14 cellular contexts compared by ENCODE assay signal in genomic region chr22:31681625-31682345, GRCh38. TPM values are rescaled to one million over a fixed set of nuclear protein-coding genes. Genes with fewer than 3 reads are reported as not detected.
DNase-seq lines count a peak whose midpoint lies in the region; ATAC-seq and TF ChIP-seq lines count a peak whose summit lies in the region.
"Had no signal": no experiment of that assay in that cellular context is flagged by ENCODE, and none has a peak within 500 bp of the region (broad histone marks: within the 10 kb centered on the region; RNA-seq: fewer than 3 reads in every experiment).

No MANE protein-coding gene starts in this region.

- ATAC-seq in GM21529 (IDR thresholded peaks at IDR 0.05; ENCODE audit: unreplicated experiment): no peak
- no peak for ATAC-seq in GM19397 (IDR thresholded peaks at IDR 0.05; ENCODE audit: unreplicated experiment)

- CTCF ChIA-PET in SK-N-SH (lab: Yijun Ruan, JAX): interaction anchor here (0.7 to 1.5 kb wide), 5 partner anchors 9 to 414 kb away, joined by 3 to 5 read pairs (median 3); no protein-coding TSS in a partner anchor

- no peaks in the 10 kb centered on the region for H3K27me3 ChIP-seq in SK-N-SH (ENCODE audit: insufficient read depth)
- H3K27me3 ChIP-seq in esophagus squamous epithelium: no peaks in the 10 kb centered on the region
- H3K27me3 ChIP-seq in ovary: no peaks in the 10 kb centered on the region
- H3K27me3 ChIP-seq: cardiac muscle cell, spleen had no signal

- POLR2A ChIA-PET in SK-N-SH (lab: Yijun Ruan, JAX): no interaction called here

- H3K27ac ChIP-seq in SK-N-SH (ENCODE audit: low read depth in 2 of 2, low read length in 1 of 2): peak overlapping the region; percentile 60 to 86; a peak in 3 of 4 replicates
- H3K27ac ChIP-seq in esophagus squamous epithelium: peak overlapping the region; percentile 25 to 82 (median 50)
- H3K27ac ChIP-seq in ovary: peak overlapping the region in 1 of 2 donors; percentile 60
- H3K27ac ChIP-seq: cardiac muscle cell had no signal

- no peaks in the 10 kb centered on the region for H4K20me1 ChIP-seq in SK-N-SH (ENCODE audit: insufficient read depth)

- no peaks in the 10 kb centered on the region for H3K9me2 ChIP-seq in SK-N-SH

- H2AFZ ChIP-seq in SK-N-SH (ENCODE audit: low read depth): 0 out of 2 replicates have a peak overlapping the region, but pooled peaks have one; percentile 14

- no peaks in the 10 kb centered on the region for H3K79me2 ChIP-seq in SK-N-SH (ENCODE audit: insufficient read depth)

- TF ChIP-seq EP300 in SK-N-SH (IDR thresholded peaks at IDR 0.05; ENCODE audit: borderline replicate concordance in 1 of 2, low read depth in 1 of 2, low read length in 1 of 2) (no peak), ovary (IDR thresholded peaks at IDR 0.05) (no peak)

- H3K36me3 ChIP-seq in SK-N-SH (replicated peaks in 1 of 2; ENCODE audit: control insufficient read depth in 1 of 2, insufficient read depth in 2 of 2, low read length in 1 of 2): peaks cover 22% of the 10 kb centered on the region in 2 experiments
- H3K36me3 ChIP-seq in esophagus squamous epithelium: peaks cover 0 to 34% (median 3%) of the 10 kb centered on the region in 3 donors
- H3K36me3 ChIP-seq in ovary: no peaks in the 10 kb centered on the region

- H3K4me3 ChIP-seq in AG09309 (ENCODE audit: control insufficient read depth, low read depth, low read length) (no peak overlapping the region), SK-N-SH (ENCODE audit: low read depth in 2 of 2, low read length in 1 of 2) (no peak overlapping the region), esophagus squamous epithelium (no peak overlapping the region), ovary (no peak overlapping the region)
- H3K4me3 ChIP-seq: cardiac muscle cell, lung, spleen had no signal

- TF ChIP-seq CTCF in AG09309 (IDR thresholded peaks at IDR 0.05; ENCODE audit: control insufficient read depth, insufficient read depth, low read depth, low read length, missing control alignments) (no peak), SK-N-SH (IDR thresholded peaks at IDR 0.05) (no peak), esophagus squamous epithelium (IDR thresholded peaks at IDR 0.05) (no peak), ovary (IDR thresholded peaks at IDR 0.05) (no peak)

- H3K9ac ChIP-seq in SK-N-SH: peak overlapping the region; percentile 34; the same call in 1 of the 2 replicates

- peaks cover 41% of the 10 kb centered on the region for H3F3A ChIP-seq in SK-N-SH (replicated peaks; ENCODE audit: insufficient read depth)

- H3K4me1 ChIP-seq in SK-N-SH (ENCODE audit: control insufficient read depth in 1 of 2, insufficient read depth in 2 of 2, low read depth in 1 of 2, low read length in 1 of 2) (peaks cover 2 to 19% of the 10 kb centered on the region in 2 experiments; a peak in 3 of 4 replicates), esophagus squamous epithelium (peaks cover 5 to 45% (median 29%) of the 10 kb centered on the region in 3 donors), ovary (ENCODE audit: insufficient read depth) (peaks cover 4% of the 10 kb centered on the region)

- WGBS in SK-N-SH (ENCODE audit: low lambda C conversion rate): 91% methylated on average over 17 of the region's 17 CpGs
- WGBS in esophagus squamous epithelium, 2 donors: 68 to 86% methylated on average over 12 to 17 of the region's 17 CpGs
- WGBS in ovary, 3 donors: 9 to 17% (median 9%) methylated on average over 17 of the region's 17 CpGs

- no peak for TF ChIP-seq POLR2A in esophagus squamous epithelium (IDR thresholded peaks at IDR 0.05)
- TF ChIP-seq POLR2A in ovary (IDR thresholded peaks at IDR 0.05): no peak

- peak; percentile 33 for DNase-seq in AG09309 (ENCODE audit: low read depth)
- DNase-seq in SK-N-SH: no peak
- no peak for DNase-seq in esophagus squamous epithelium (lab: John Stamatoyannopoulos, UW)
- peak in 4 of 5 donors; percentile 24 to 60 (median 42) for DNase-seq in ovary
- no peak for DNase-seq in UCSD-AML1 (lab: John Stamatoyannopoulos, UW; ENCODE audit: unreplicated experiment)
- DNase-seq in D341Med (ENCODE audit: low spot score): no peak
- DNase-seq: activated gamma-delta T cell treated with Interleukin-2 at 50 U/mL for 16 hours, Calu3, Right ventricle myocardium superior, spleen had no signal

- H3K9me3 ChIP-seq in SK-N-SH (no peaks in the 10 kb centered on the region), esophagus squamous epithelium (no peaks in the 10 kb centered on the region), ovary (no peaks in the 10 kb centered on the region)
- H3K9me3 ChIP-seq: spleen had no signal

- intact Hi-C loops in esophagus squamous epithelium (cut with DNase I): no loop called here
- intact Hi-C loops in ovary (cut with DNase I): no loop called here

- TF ChIP-seq RAD21 in SK-N-SH (IDR thresholded peaks at IDR 0.05; ENCODE audit: low read length): no peak

- H3K4me2 ChIP-seq in SK-N-SH: peak overlapping the region; percentile 57

TF ChIP-seq in SK-N-SH, 30 proteins besides CTCF, POLR2A, EP300 and RAD21:
- TF ChIP-seq POLR2AphosphoS5 (IDR thresholded peaks at IDR 0.05; ENCODE audit: low read depth, low read length) (no peak), FOXM1 (IDR thresholded peaks at IDR 0.05; ENCODE audit: low read depth) (no peak), RFX5 (IDR thresholded peaks at IDR 0.05; ENCODE audit: low read length) (no peak), SIN3A (IDR thresholded peaks at IDR 0.05; ENCODE audit: borderline replicate concordance, low read depth, low read length) (no peak), JUND (IDR thresholded peaks at IDR 0.05) (no peak), TCF12 (IDR thresholded peaks at IDR 0.05) (no peak), RCOR1 (IDR thresholded peaks at IDR 0.05; ENCODE audit: low read length) (no peak), REST (IDR thresholded peaks at IDR 0.05; ENCODE audit: low read depth, low read length) (no peak), SMC3 (IDR thresholded peaks at IDR 0.05; ENCODE audit: low read depth, low read length) (no peak), ELF1 (IDR thresholded peaks at IDR 0.05) (no peak), CHD2 (IDR thresholded peaks at IDR 0.05; ENCODE audit: low read length, partially characterized antibody) (no peak), PBX3 (IDR thresholded peaks at IDR 0.05) (no peak)
- TF ChIP-seq, protein P1, sequence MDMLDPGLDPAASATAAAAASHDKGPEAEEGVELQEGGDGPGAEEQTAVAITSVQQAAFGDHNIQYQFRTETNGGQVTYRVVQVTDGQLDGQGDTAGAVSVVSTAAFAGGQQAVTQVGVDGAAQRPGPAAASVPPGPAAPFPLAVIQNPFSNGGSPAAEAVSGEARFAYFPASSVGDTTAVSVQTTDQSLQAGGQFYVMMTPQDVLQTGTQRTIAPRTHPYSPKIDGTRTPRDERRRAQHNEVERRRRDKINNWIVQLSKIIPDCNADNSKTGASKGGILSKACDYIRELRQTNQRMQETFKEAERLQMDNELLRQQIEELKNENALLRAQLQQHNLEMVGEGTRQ (IDR thresholded peaks at IDR 0.05; ENCODE audit: borderline replicate concordance, low read depth, low read length): no peak
TF ChIP-seq in SK-N-SH: peak in this region for 0.

RNA-seq across cellular contexts. Expression of gene PISD, which starts 19.8 kb away (rescaled TPM):
- polyA plus RNA-seq in SK-N-SH (2012; rRNA removed): 34.9 and 41.4 TPM in 2 replicates
- 16.3 and 23.2 TPM in 2 replicates for polyA plus RNA-seq in SK-N-SH (2012; cell fraction: cytosol; rRNA removed)
- 105 and 113 TPM in 2 replicates for polyA plus RNA-seq in SK-N-SH (2012; cell fraction: nucleus; rRNA removed)
- 10 to 100 TPM; 21.4 to 34.0 (median 30.6) TPM for total RNA-seq in esophagus squamous epithelium
- 10 to 100 TPM; 18.8 to 60.2 (median 34.1) TPM for total RNA-seq in ovary
- polyA plus RNA-seq in ovary: 10 to 100 TPM; 12.0 to 19.4 TPM

Comparison
In these comparisons a context has a peak if more than half of its experiments do, and no peak if none do; other contexts are left out.
1. DNase-seq: peak in AG09309 (single experiment) and ovary (4 of 5); none in SK-N-SH (single experiment), esophagus squamous epithelium (single experiment), UCSD-AML1 (single experiment) and D341Med (single experiment).